Comparison of ENCODE assay signal across 20 cellular contexts in the genomic region with DNA sequence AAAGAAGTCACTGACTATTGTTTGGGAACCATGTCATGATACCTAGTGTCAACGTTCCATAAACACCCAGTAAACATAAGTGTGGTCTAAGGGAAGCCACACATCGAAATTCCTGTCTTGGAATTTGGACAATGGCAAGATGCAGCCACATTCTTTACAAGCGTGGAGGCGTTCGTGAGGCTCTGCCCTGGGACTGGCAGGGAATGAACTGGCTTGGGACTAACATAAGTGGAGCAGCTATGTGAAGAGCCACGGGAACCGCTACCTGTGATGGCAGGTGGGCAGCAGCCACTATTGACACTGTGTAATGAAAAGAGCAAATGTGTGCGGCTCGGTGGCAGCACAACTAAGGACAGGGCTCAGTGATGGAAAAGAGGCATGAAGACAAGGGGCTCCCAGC. TPM values are rescaled to one million over a fixed set of nuclear protein-coding genes. Genes with fewer than 3 reads are reported as not detected.
A peak's percentile ranks its signal among the peaks of the same experiment; 100 is the strongest.
DNase-seq lines count a peak whose midpoint lies in the region; ATAC-seq and TF ChIP-seq lines count a peak whose summit lies in the region.
"Had no signal": no experiment of that assay in that cellular context is flagged by ENCODE, and none has a peak within 500 bp of the region (broad histone marks: within the 10 kb centered on the region; RNA-seq: fewer than 3 reads in every experiment).

No MANE protein-coding gene starts in this region.

- POLR2A ChIA-PET in IMR-90 (lab: Charles Lee; ENCODE audit: unreplicated experiment), result no interaction called here

- H4K91ac ChIP-seq in IMR-90 (ENCODE audit: insufficient read depth, low read depth, low read length), result peak overlapping the region; percentile 74

- WGBS in IMR-90 (ENCODE audit: extremely low coverage in 2 of 2, insufficient read length in 1 of 2), 2 experiments, result 65% methylated on average over 5 of the region's 9 CpGs; no CpG with 5 or more reads in 1 of the 2 experiments

- peak overlapping the region; percentile 75 for H2BK120ac ChIP-seq in IMR-90 (ENCODE audit: low read depth, low read length)

- H2AFZ ChIP-seq in IMR-90 (replicated peaks; ENCODE audit: low read length, poor library complexity), result peak overlapping the region; percentile 91
- H2AFZ ChIP-seq in fibroblast of lung (ENCODE audit: low read length), result peak overlapping the region; percentile 88

- H3K14ac ChIP-seq in IMR-90 (replicated peaks; ENCODE audit: low read depth, low read length), result peak overlapping the region; percentile 67

- H2BK15ac ChIP-seq in IMR-90 (ENCODE audit: low read depth, low read length), result no peak overlapping the region

- H2AK5ac ChIP-seq in IMR-90 (ENCODE audit: low read depth, low read length), result peak overlapping the region; percentile 27

- no peaks in the 10 kb centered on the region for H3K79me2 ChIP-seq in fibroblast of lung (ENCODE audit: control insufficient read depth, insufficient read depth, low read length)

- peak overlapping the region; percentile 92 for H3K4ac ChIP-seq in IMR-90 (ENCODE audit: low read depth, low read length)

- DNase-seq in AG08396 (ENCODE audit: low spot score) (peak; percentile 29), IMR-90 (peak; percentile 18), fibroblast of lung (ENCODE audit: low read depth in 2 of 2) (peak in 1 of 2 donors; percentile 67), posterior vena cava (ENCODE audit: low spot score) (peak; percentile 60), cerebellar cortex (ENCODE audit: low spot score) (no peak), MG63 (no peak), NCI-H187 treated with DMSO at 0.1 percent for 48 hours (lab: John Stamatoyannopoulos, UW) (no peak)
- DNase-seq: ACHN; activated CD4-positive, alpha-beta memory T cell treated with anti-CD3 and anti-CD28 coated beads, Interleukin-2, amount 10 ng/mL, durations not matched to agents 7 days and 5 days; activated naive CD8-positive, alpha-beta T cell treated with anti-CD3 and anti-CD28 coated beads for 36 hours; activated T-cell treated with anti-CD3 and anti-CD28 coated beads, Interleukin-2, amount 50 U/mL, for 72 hours; CD8-positive, alpha-beta memory T cell; NCI-H1930; NCI-H510A had no signal

- H3K9me1 ChIP-seq in IMR-90 (ENCODE audit: insufficient read depth, low read length), result peaks cover 14% of the 10 kb centered on the region

- peak overlapping the region; percentile 26; the same call in 1 of the 2 replicates for H3K18ac ChIP-seq in IMR-90 (ENCODE audit: low read depth, low read length)

- H4K20me1 ChIP-seq in IMR-90 (ENCODE audit: insufficient read depth, low read length) (0 out of 2 replicates have a peak, but pooled peaks cover 2% of the 10 kb centered on the region), fibroblast of lung (ENCODE audit: control insufficient read depth, extremely low read depth, insufficient read depth, low read length) (no peaks in the 10 kb centered on the region)

- H3K4me1 ChIP-seq in IMR-90 (ENCODE audit: control insufficient read depth, insufficient read depth, low read length), result peaks cover 14% of the 10 kb centered on the region
- H3K4me1 ChIP-seq in fibroblast of lung (ENCODE audit: control insufficient read depth, extremely low read depth, insufficient read depth, low read length), result peaks cover 15% of the 10 kb centered on the region

- H3K4me3 ChIP-seq in IMR-90 (ENCODE audit: insufficient read depth, low read depth, low read length), result no peak overlapping the region
- no peak overlapping the region for H3K4me3 ChIP-seq in fibroblast of lung (replicated peaks in 1 of 4; ENCODE audit: control extremely low read depth in 1 of 4, insufficient read depth in 1 of 4, low read depth in 3 of 4, low read length in 4 of 4)
- no peak overlapping the region for H3K4me3 ChIP-seq in MG63
- H3K4me3 ChIP-seq: cardiac muscle cell had no signal

- peak overlapping the region; percentile 23; the same call in 1 of the 2 replicates for H3K23ac ChIP-seq in IMR-90 (ENCODE audit: low read depth, low read length)

- no TSS peak for BruUV-seq in IMR-90 (replicated peaks; lab: Mats Ljungman, UMichigan)

- H3K56ac ChIP-seq in IMR-90 (ENCODE audit: extremely low read depth, insufficient read depth, low read length), result no peak overlapping the region

- H4K5ac ChIP-seq in IMR-90 (ENCODE audit: low read depth, low read length), result peak overlapping the region; percentile 76

- H3K79me1 ChIP-seq in IMR-90 (ENCODE audit: low read depth in 1 of 2, low read length in 2 of 2), result no peaks in the 10 kb centered on the region

- no peaks in the 10 kb centered on the region for H3K9me3 ChIP-seq in IMR-90 (ENCODE audit: control insufficient read depth, insufficient read depth, low read length)
- H3K9me3 ChIP-seq in fibroblast of lung (ENCODE audit: control insufficient read depth, insufficient read depth, low read depth, low read length), result no peaks in the 10 kb centered on the region
- no peaks in the 10 kb centered on the region for H3K9me3 ChIP-seq in MG63

- in situ Hi-C loops in IMR-90 (cut with MboI; ENCODE audit: low sequenced_read_pairs), result no loop called here

- ATAC-seq in IMR-90 (ENCODE audit: low read depth) (no peak), HG03342 (IDR thresholded peaks at IDR 0.05; ENCODE audit: unreplicated experiment) (no peak)
- ATAC-seq: activated T-cell treated with anti-CD3 and anti-CD28 coated beads, Interleukin-2, amount 50 U/mL, for 72 hours; stimulated activated memory B cell treated with anti-CD40 and anti-IgM and Interleukin-4, amounts not matched to agents 10 μg/mL and 1 μg/mL and 100 μg/mL, for 72 hours had no signal

- H3K4me2 ChIP-seq in IMR-90 (ENCODE audit: low read depth, low read length) (no peak overlapping the region), fibroblast of lung (ENCODE audit: extremely low read depth, insufficient read depth, low read length) (no peak overlapping the region)

- intact Hi-C loops in IMR-90 (cut with micrococcal nuclease) (no loop called here), posterior vena cava (cut with DNase I) (no loop called here)

- H3K9ac ChIP-seq in IMR-90 (ENCODE audit: low read depth, low read length), result no peak overlapping the region
- no peak overlapping the region for H3K9ac ChIP-seq in fibroblast of lung (ENCODE audit: insufficient read depth, low read length)

- CTCF ChIA-PET in IMR-90 (lab: Yijun Ruan, JAX), result interaction anchor here (0.9 kb wide), 1 partner anchor 9 kb away, joined by 3 read pairs; no protein-coding TSS in a partner anchor

- no peak for TF ChIP-seq RAD21 in IMR-90 (IDR thresholded peaks at IDR 0.05; ENCODE audit: low read length)

- H3K36me3 ChIP-seq in IMR-90 (ENCODE audit: control insufficient read depth, insufficient read depth, low read length) (no peaks in the 10 kb centered on the region), fibroblast of lung (ENCODE audit: control insufficient read depth, insufficient read depth, low read length) (no peaks in the 10 kb centered on the region), MG63 (no peaks in the 10 kb centered on the region)
- H3K36me3 ChIP-seq: cardiac muscle cell had no signal

- dilution Hi-C loops in IMR-90 (cut with HindIII; ENCODE audit: low sequenced_read_pairs, unreplicated experiment), result no loop called here

- TF ChIP-seq CTCF in IMR-90 (conservative IDR thresholded peaks at IDR 0.05; ENCODE audit: low read depth, low read length) (no peak), fibroblast of lung (conservative IDR thresholded peaks at IDR 0.05 in 1 of 2, IDR thresholded peaks at IDR 0.05 in 1 of 2; ENCODE audit: low read depth in 1 of 2, low read length in 2 of 2) (no peak)

- H2BK20ac ChIP-seq in IMR-90 (ENCODE audit: low read depth, low read length), result peak overlapping the region; percentile 38; the same call in 1 of the 2 replicates

- H3K27me3 ChIP-seq in IMR-90 (ENCODE audit: control insufficient read depth, insufficient read depth, low read length) (no peaks in the 10 kb centered on the region), fibroblast of lung (ENCODE audit: control insufficient read depth, insufficient read depth, low read length) (no peaks in the 10 kb centered on the region), MG63 (no peaks in the 10 kb centered on the region)
- H3K27me3 ChIP-seq: cardiac muscle cell had no signal

- peak overlapping the region; percentile 21 for H2BK5ac ChIP-seq in IMR-90 (ENCODE audit: low read depth, low read length, poor library complexity, severe bottlenecking)

- 0 out of 2 replicates have a peak overlapping the region, but pooled peaks have one; percentile 14 for H3K27ac ChIP-seq in IMR-90 (ENCODE audit: insufficient read depth, low read length)
- peak overlapping the region; percentile 1 for H3K27ac ChIP-seq in fibroblast of lung (ENCODE audit: insufficient read depth, low read length)

- no peak for TF ChIP-seq POLR2A in IMR-90 (IDR thresholded peaks at IDR 0.05; ENCODE audit: low read depth, low read length)

- peak overlapping the region; percentile 98 to 99 for H4K8ac ChIP-seq in IMR-90 (ENCODE audit: low read depth in 2 of 2, low read length in 2 of 2)

- peak overlapping the region; percentile 7 for H2AK9ac ChIP-seq in IMR-90 (replicated peaks; ENCODE audit: low read depth, low read length, poor library complexity)

RNA-seq across cellular contexts. Expression of a gene that starts 10.0 kb away (rescaled TPM):
- total RNA-seq in IMR-90 (2012; rRNA removed), result 0.18 and 0.28 TPM in 2 replicates
- polyA plus RNA-seq in IMR-90 (2012; rRNA removed), result 0.19 and 0.27 TPM in 2 replicates
- 0.01 and 0.27 TPM in 2 replicates for polyA plus RNA-seq in IMR-90 (2012; cell fraction: cytosol; rRNA removed)
- 0.14 and 0.28 TPM in 2 replicates for polyA plus RNA-seq in IMR-90 (2012; cell fraction: nucleus; rRNA removed; ENCODE audit: low replicate concordance)
- total RNA-seq in fibroblast of lung, result under 0.01 and 0.17 TPM in 2 replicates
- polyA plus RNA-seq in fibroblast of lung, result 0.08 and 0.21 TPM in 2 replicates
- 0.44 and 0.58 TPM in 2 replicates for polyA plus RNA-seq in fibroblast of lung (2012)
- 0.35 and 2.8 TPM in 2 replicates for polyA minus RNA-seq in fibroblast of lung (ENCODE audit: low replicate concordance)
- 1 to 10 TPM; 3.6 to 3.7 TPM for total RNA-seq in posterior vena cava
- total RNA-seq in MG63 (2014; rRNA removed; shearing (Covaris generic); ENCODE audit: low replicate concordance), result not detected in 2 replicates
- total RNA-seq: activated CD4-positive, alpha-beta memory T cell treated with anti-CD3 and anti-CD28 coated beads, Interleukin-2, amount 10 ng/mL, durations not matched to agents 7 days and 5 days; activated naive CD8-positive, alpha-beta T cell treated with anti-CD3 and anti-CD28 coated beads for 36 hours; activated T-cell treated with anti-CD3 and anti-CD28 coated beads, Interleukin-2, amount 50 U/mL, for 72 hours; cardiac muscle cell; CD8-positive, alpha-beta memory T cell; T-helper 1 cell treated with Interleukin-12 subunit alpha and Interleukin-12 subunit beta and Interleukin-4 antibody, amounts not matched to agents 30 ng/mL and 1 ng/mL, for 36 hours had no signal

RNA-seq across cellular contexts. Expression of a gene that starts 12.1 kb away (rescaled TPM):
- total RNA-seq in IMR-90 (2012; rRNA removed), result not detected in 2 replicates
- not detected in 2 replicates for polyA plus RNA-seq in IMR-90 (2012; rRNA removed)
- polyA plus RNA-seq in IMR-90 (2012; cell fraction: cytosol; rRNA removed), result not detected in 2 replicates
- not detected in 2 replicates for polyA plus RNA-seq in IMR-90 (2012; cell fraction: nucleus; rRNA removed; ENCODE audit: low replicate concordance)
- total RNA-seq in fibroblast of lung, result not detected in 2 replicates
- polyA plus RNA-seq in fibroblast of lung, result not detected in 2 replicates
- not detected in 2 replicates for polyA plus RNA-seq in fibroblast of lung (2012)
- not detected in 2 replicates for polyA minus RNA-seq in fibroblast of lung (ENCODE audit: low replicate concordance)
- not detected for total RNA-seq in posterior vena cava
- not detected in 2 replicates for total RNA-seq in MG63 (2014; rRNA removed; shearing (Covaris generic); ENCODE audit: low replicate concordance)
- total RNA-seq: activated naive CD8-positive, alpha-beta T cell treated with anti-CD3 and anti-CD28 coated beads for 36 hours; cardiac muscle cell; CD8-positive, alpha-beta memory T cell; left lobe of liver; T-helper 1 cell treated with Interleukin-12 subunit alpha and Interleukin-12 subunit beta and Interleukin-4 antibody, amounts not matched to agents 30 ng/mL and 1 ng/mL, for 36 hours; ureter had no signal
- polyA plus RNA-seq: cardiac muscle cell; CD8-positive, alpha-beta memory T cell had no signal

RNA-seq across cellular contexts. Expression of a gene that starts 32.2 kb away (rescaled TPM):
- total RNA-seq in IMR-90 (2012; rRNA removed) (14.9 and 16.9 TPM in 2 replicates), fibroblast of lung (1.3 and 7.3 TPM in 2 replicates), posterior vena cava (under 1 TPM; 0.24 to 0.79 TPM)
- polyA plus RNA-seq in IMR-90 (2012; rRNA removed) (27.8 and 29.3 TPM in 2 replicates), fibroblast of lung (14.6 and 71.3 TPM in 2 replicates)
- polyA plus RNA-seq in IMR-90 (2012; cell fraction: cytosol; rRNA removed), result 19.8 and 30.9 TPM in 2 replicates
- 21.4 and 28.0 TPM in 2 replicates for polyA plus RNA-seq in IMR-90 (2012; cell fraction: nucleus; rRNA removed; ENCODE audit: low replicate concordance)
- 18.3 and 69.2 TPM in 2 replicates for polyA plus RNA-seq in fibroblast of lung (2012)
- polyA minus RNA-seq in fibroblast of lung (ENCODE audit: low replicate concordance), result 39.8 and 156 TPM in 2 replicates
- 24.5 and 30.9 TPM in 2 replicates for total RNA-seq in MG63 (2014; rRNA removed; shearing (Covaris generic); ENCODE audit: low replicate concordance)

RNA-seq across cellular contexts. Expression of a gene that starts 32.2 kb away (rescaled TPM):
- total RNA-seq in IMR-90 (2012; rRNA removed), result 30.6 and 36.4 TPM in 2 replicates
- 26.1 and 28.6 TPM in 2 replicates for polyA plus RNA-seq in IMR-90 (2012; rRNA removed)
- 14.7 and 20.0 TPM in 2 replicates for polyA plus RNA-seq in IMR-90 (2012; cell fraction: cytosol; rRNA removed)
- polyA plus RNA-seq in IMR-90 (2012; cell fraction: nucleus; rRNA removed; ENCODE audit: low replicate concordance), result 3.0 and 8.1 TPM in 2 replicates
- total RNA-seq in fibroblast of lung, result 16.7 and 29.7 TPM in 2 replicates
- polyA plus RNA-seq in fibroblast of lung, result 33.2 and 42.5 TPM in 2 replicates
- 20.5 and 30.2 TPM in 2 replicates for polyA plus RNA-seq in fibroblast of lung (2012)
- 24.6 and 36.5 TPM in 2 replicates for polyA minus RNA-seq in fibroblast of lung (ENCODE audit: low replicate concordance)
- 1 to 10 TPM; 8.4 to 8.8 TPM for total RNA-seq in posterior vena cava
- total RNA-seq in MG63 (2014; rRNA removed; shearing (Covaris generic); ENCODE audit: low replicate concordance), result 51.2 and 52.8 TPM in 2 replicates

RNA-seq across cellular contexts. Expression of a gene that starts 32.3 kb away (rescaled TPM):
- total RNA-seq in IMR-90 (2012; rRNA removed) (20.0 and 20.3 TPM in 2 replicates), fibroblast of lung (11.0 and 13.5 TPM in 2 replicates), posterior vena cava (10 to 100 TPM; 16.7 to 28.3 TPM)
- polyA plus RNA-seq in IMR-90 (2012; rRNA removed) (23.2 and 25.5 TPM in 2 replicates), fibroblast of lung (17.5 and 18.2 TPM in 2 replicates)
- 12.3 and 33.6 TPM in 2 replicates for polyA plus RNA-seq in IMR-90 (2012; cell fraction: cytosol; rRNA removed)
- polyA plus RNA-seq in IMR-90 (2012; cell fraction: nucleus; rRNA removed; ENCODE audit: low replicate concordance), result 88.1 and 99.1 TPM in 2 replicates
- polyA plus RNA-seq in fibroblast of lung (2012), result 19.0 and 28.7 TPM in 2 replicates
- polyA minus RNA-seq in fibroblast of lung (ENCODE audit: low replicate concordance), result 44.3 and 47.0 TPM in 2 replicates
- 12.5 and 14.6 TPM in 2 replicates for total RNA-seq in MG63 (2014; rRNA removed; shearing (Covaris generic); ENCODE audit: low replicate concordance)

Comparison
In these comparisons a context has a peak if more than half of its experiments do, and no peak if none do; other contexts are left out.
1. DNase-seq: peak in AG08396 (single experiment), IMR-90 (single experiment) and posterior vena cava (single experiment); none in cerebellar cortex (single experiment), MG63 (single experiment) and NCI-H187 treated with DMSO at 0.1 percent for 48 hours (single experiment).